Comparison of ENCODE assay signal across 9 cellular contexts in the genomic region with DNA sequence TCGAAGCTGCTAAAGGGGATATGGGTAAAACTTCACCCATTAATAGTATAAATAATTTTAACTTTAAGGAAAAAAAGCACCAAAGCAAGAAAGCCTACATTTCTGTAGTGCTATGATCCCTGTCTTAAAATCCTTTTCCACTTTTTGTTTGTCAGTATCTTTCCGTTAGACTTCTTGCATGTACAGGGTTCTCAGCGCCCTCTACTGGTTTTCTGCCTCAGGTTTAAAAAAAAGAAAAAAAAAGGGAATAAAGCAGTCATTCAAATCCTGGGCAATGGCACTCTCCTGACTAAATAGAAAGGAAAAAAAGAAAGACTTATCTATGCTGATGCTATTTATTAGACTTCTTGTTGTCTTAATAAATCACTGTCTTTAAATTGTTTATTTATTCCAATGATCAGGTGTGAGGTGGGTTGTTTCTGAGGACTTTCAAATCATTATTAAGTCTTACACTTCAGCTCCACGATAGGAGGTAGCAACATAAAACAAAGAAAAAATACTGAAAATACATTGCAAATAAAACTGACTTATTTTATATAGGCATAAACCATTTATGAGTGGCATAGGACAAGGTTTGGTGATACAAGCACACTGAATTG.
A peak's percentile ranks its signal among the peaks of the same experiment; 100 is the strongest.
DNase-seq lines count a peak whose midpoint lies in the region; ATAC-seq and TF ChIP-seq lines count a peak whose summit lies in the region.
"Had no signal": no experiment of that assay in that cellular context is flagged by ENCODE, and none has a peak within 500 bp of the region (broad histone marks: within the 10 kb centered on the region; RNA-seq: fewer than 3 reads in every experiment).

No MANE protein-coding gene starts in this region.

- no peak for ATAC-seq in stimulated activated effector memory CD8-positive, alpha-beta T cell treated with anti-CD3 and anti-CD28 coated beads, Interleukin-12 subunit alpha, Interleukin-12 subunit beta, amount 100 ng/mL, for 72 hours

- H4K20me1 ChIP-seq in OCI-LY1 (ENCODE audit: insufficient read depth, low read length), result no peaks in the 10 kb centered on the region
- H4K20me1 ChIP-seq in mammary epithelial cell (ENCODE audit: insufficient read depth, low read length), result no peaks in the 10 kb centered on the region

- no peaks in the 10 kb centered on the region for H3K27me3 ChIP-seq in OCI-LY1 (ENCODE audit: insufficient read depth, low read length)
- peaks cover 6% of the 10 kb centered on the region for H3K27me3 ChIP-seq in mammary epithelial cell (ENCODE audit: insufficient read depth, low read length)
- no peaks in the 10 kb centered on the region for H3K27me3 ChIP-seq in stomach

- no peaks in the 10 kb centered on the region for H3K4me1 Mint-ChIP-seq in stimulated activated effector memory CD8-positive, alpha-beta T cell treated with anti-CD3 and anti-CD28 coated beads, Interleukin-12 subunit alpha, Interleukin-12 subunit beta, amount 100 ng/mL, for 72 hours
- H3K4me1 Mint-ChIP-seq: central memory CD8-positive, alpha-beta T cell had no signal

- H3K27ac ChIP-seq in OCI-LY1 (ENCODE audit: low read depth, low read length, poor library complexity, severe bottlenecking) (no peak overlapping the region), mammary epithelial cell (ENCODE audit: insufficient read depth, low read depth, low read length) (no peak overlapping the region), stomach (no peak overlapping the region)

- no peak overlapping the region for H3K27ac Mint-ChIP-seq in stimulated activated effector memory CD8-positive, alpha-beta T cell treated with anti-CD3 and anti-CD28 coated beads, Interleukin-12 subunit alpha, Interleukin-12 subunit beta, amount 100 ng/mL, for 72 hours

- no peak overlapping the region for H3K4me3 ChIP-seq in OCI-LY1 (ENCODE audit: low read depth, low read length, poor library complexity, severe bottlenecking)
- no peak overlapping the region for H3K4me3 ChIP-seq in mammary epithelial cell (replicated peaks in 1 of 3; ENCODE audit: insufficient read depth in 1 of 3, low read depth in 2 of 3, low read length in 3 of 3)
- H3K4me3 ChIP-seq in stomach, result no peak overlapping the region

- no peak overlapping the region for H3K4me3 Mint-ChIP-seq in stimulated activated effector memory CD8-positive, alpha-beta T cell treated with anti-CD3 and anti-CD28 coated beads, Interleukin-12 subunit alpha, Interleukin-12 subunit beta, amount 100 ng/mL, for 72 hours
- H3K4me3 Mint-ChIP-seq: central memory CD8-positive, alpha-beta T cell had no signal

- H3F3A ChIP-seq in OCI-LY1 (ENCODE audit: insufficient read depth, low read length), result no peaks in the 10 kb centered on the region

- H3K4me1 ChIP-seq in OCI-LY1 (ENCODE audit: insufficient read depth, low read length, severe bottlenecking) (no peaks in the 10 kb centered on the region), mammary epithelial cell (ENCODE audit: insufficient read depth, low read length) (no peaks in the 10 kb centered on the region), stomach (no peaks in the 10 kb centered on the region)

- H3K79me2 ChIP-seq in OCI-LY1 (ENCODE audit: insufficient read depth, low read length) (no peaks in the 10 kb centered on the region), mammary epithelial cell (ENCODE audit: insufficient read depth, low read length) (no peaks in the 10 kb centered on the region)

- no peak overlapping the region for H3K4me2 ChIP-seq in OCI-LY1 (ENCODE audit: low read length)
- H3K4me2 ChIP-seq in mammary epithelial cell (ENCODE audit: insufficient read depth, low read depth, low read length), result no peak overlapping the region

- TF ChIP-seq POLR2A in stomach (IDR thresholded peaks at IDR 0.05), result no peak

- H3K9ac ChIP-seq in OCI-LY1 (ENCODE audit: low read length) (no peak overlapping the region), mammary epithelial cell (ENCODE audit: insufficient read depth, low read length) (no peak overlapping the region)

- in situ Hi-C loops in mammary epithelial cell (cut with MboI; ENCODE audit: low sequenced_read_pairs in 2 of 2), result no loop called here

- H2AFZ ChIP-seq in OCI-LY1 (ENCODE audit: low read length), result no peak overlapping the region
- H2AFZ ChIP-seq in mammary epithelial cell (ENCODE audit: low read depth, low read length), result no peak overlapping the region

- WGBS in mammary epithelial cell (ENCODE audit: low coverage, missing lambda C conversion rate), result 46% methylated on average over 4 of the region's 4 CpGs
- 35 to 41% (median 39%) methylated on average over 4 of the region's 4 CpGs for WGBS in stomach, 5 donors

- DNase-seq in activated T-cell treated with anti-CD3 and anti-CD28 coated beads for 24 hours (ENCODE audit: low read depth) (peak; percentile 4), activated T-cell treated with anti-CD3 and anti-CD28 coated beads for 4 hours (no peak), Kasumi-1 (lab: John Stamatoyannopoulos, UW) (peak; percentile 80 to 94), mammary epithelial cell (peak; percentile 32), lung microvascular endothelial cell (ENCODE audit: low read depth in 2 of 2) (peak; percentile 72 to 76), stomach (no peak)
- DNase-seq in stimulated activated effector memory CD8-positive, alpha-beta T cell treated with anti-CD3 and anti-CD28 coated beads, Interleukin-12 subunit alpha, Interleukin-12 subunit beta, amount 100 ng/mL, for 72 hours (ENCODE audit: low spot score in 2 of 2), result no peak

- no peaks in the 10 kb centered on the region for H3K36me3 Mint-ChIP-seq in stimulated activated effector memory CD8-positive, alpha-beta T cell treated with anti-CD3 and anti-CD28 coated beads, Interleukin-12 subunit alpha, Interleukin-12 subunit beta, amount 100 ng/mL, for 72 hours

- BruUV-seq in mammary epithelial cell (replicated peaks; lab: Mats Ljungman, UMichigan), result no TSS peak

- CTCF ChIA-PET in mammary epithelial cell (lab: Charles Lee; ENCODE audit: low non-redundant PET), result no interaction called here

- intact Hi-C loops in mammary epithelial cell (cut with micrococcal nuclease), result loop anchor here (2.0 kb wide), 1 partner anchor 795 kb away; no protein-coding TSS in a partner anchor
- intact Hi-C loops in stomach (cut with DNase I; ENCODE audit: low total_unique reads), result no loop called here

- TF ChIP-seq CTCF in OCI-LY1 (IDR thresholded peaks at IDR 0.05; ENCODE audit: low read length) (peak; percentile 89), mammary epithelial cell (conservative IDR thresholded peaks at IDR 0.05 in 1 of 2, IDR thresholded peaks at IDR 0.05 in 1 of 2; ENCODE audit: extremely low read depth in 1 of 2, insufficient read depth in 1 of 2, low read depth in 1 of 2, low read length in 2 of 2) (peak; percentile 83 to 84), stomach (IDR thresholded peaks at IDR 0.05) (peak in 2 of 7 experiments; percentile 39 to 41)

- dilution Hi-C loops in mammary epithelial cell (cut with HindIII; ENCODE audit: low sequenced_read_pairs), result no loop called here

- H3K36me3 ChIP-seq in OCI-LY1 (ENCODE audit: insufficient read depth, low read length) (no peaks in the 10 kb centered on the region), mammary epithelial cell (ENCODE audit: insufficient read depth, low read length) (no peaks in the 10 kb centered on the region), stomach (no peaks in the 10 kb centered on the region)

- H3K9me3 ChIP-seq in OCI-LY1 (ENCODE audit: low read length) (no peaks in the 10 kb centered on the region), mammary epithelial cell (replicated peaks; ENCODE audit: insufficient read depth, low read length) (no peaks in the 10 kb centered on the region), stomach (no peaks in the 10 kb centered on the region)

- no peaks in the 10 kb centered on the region for H3K9me3 Mint-ChIP-seq in stimulated activated effector memory CD8-positive, alpha-beta T cell treated with anti-CD3 and anti-CD28 coated beads, Interleukin-12 subunit alpha, Interleukin-12 subunit beta, amount 100 ng/mL, for 72 hours
- H3K9me3 Mint-ChIP-seq: central memory CD8-positive, alpha-beta T cell had no signal

- no peak for TF ChIP-seq EP300 in stomach (IDR thresholded peaks at IDR 0.05)

- H3K9me2 ChIP-seq in OCI-LY1 (ENCODE audit: low read depth, low read length), result no peaks in the 10 kb centered on the region

Comparison
In these comparisons a context has a peak if more than half of its experiments do, and no peak if none do; other contexts are left out.
1. DNase-seq: peak in activated T-cell treated with anti-CD3 and anti-CD28 coated beads for 24 hours (single experiment), Kasumi-1 (2 of 2), mammary epithelial cell (single experiment) and lung microvascular endothelial cell (2 of 2); none in activated T-cell treated with anti-CD3 and anti-CD28 coated beads for 4 hours (single experiment), stimulated activated effector memory CD8-positive, alpha-beta T cell treated with anti-CD3 and anti-CD28 coated beads, Interleukin-12 subunit alpha, Interleukin-12 subunit beta, amount 100 ng/mL, for 72 hours (0 of 2) and stomach (single experiment).